ENCODE assay signal across 22 cellular contexts in genomic region chr14:105937253-105938054, GRCh38.
DNase-seq lines count a peak whose midpoint lies in the region; ATAC-seq and TF ChIP-seq lines count a peak whose summit lies in the region.
"Had no signal": no experiment of that assay in that cellular context is flagged by ENCODE, and none has a peak within 500 bp of the region (broad histone marks: within the 10 kb centered on the region; RNA-seq: fewer than 3 reads in every experiment).

No MANE protein-coding gene starts in this region.

- ATAC-seq in HCT116 (peak; percentile 87), HG02885 (IDR thresholded peaks at IDR 0.05; ENCODE audit: poor library complexity, unreplicated experiment) (no peak)
- no peak for ATAC-seq in activated CD4-positive, CD25-positive, alpha-beta regulatory T cell treated with anti-CD3 and anti-CD28 coated beads, Interleukin-2, amount 50 U/mL, for 24 hours

- H3K4me3 ChIP-seq in HCT116 (replicated peaks in 1 of 2; ENCODE audit: low read depth in 1 of 2, low read length in 2 of 2) = no peak overlapping the region

- intact Hi-C loops in HCT116 (cut with micrococcal nuclease) = loop anchor here (10.0 kb wide), 1 partner anchor 383 kb away; no protein-coding TSS in a partner anchor

- BruUV-seq in HCT116 (replicated peaks; lab: Mats Ljungman, UMichigan) = no TSS peak

- POLR2A ChIA-PET in HCT116 (lab: Charles Lee) = no interaction called here

- H3K9me2 ChIP-seq in HCT116 (ENCODE audit: insufficient read depth) = no peaks in the 10 kb centered on the region

- H3K79me2 ChIP-seq in HCT116 (ENCODE audit: insufficient read depth, low read length) = no peaks in the 10 kb centered on the region

- H4K20me1 ChIP-seq in HCT116 (ENCODE audit: insufficient read depth) = no peaks in the 10 kb centered on the region

- H3K27me3 ChIP-seq in HCT116 (ENCODE audit: insufficient read depth, low read length) = 0 out of 2 replicates have a peak, but pooled peaks cover 7% of the 10 kb centered on the region

- TF ChIP-seq POLR2A in HCT116 (IDR thresholded peaks at IDR 0.05; ENCODE audit: borderline replicate concordance, extremely low read depth, insufficient read depth, insufficient read length) = no peak

- DNase-seq in HCT116 (ENCODE audit: low read depth, low spot score) (no peak), mucosa of gallbladder (ENCODE audit: low spot score) (peak; percentile 8), activated gamma-delta T cell (lab: John Stamatoyannopoulos, UW) (no peak)
- peak; percentile 39 for DNase-seq in activated CD8-positive, alpha-beta memory T cell treated with anti-CD3 and anti-CD28 coated beads, Interleukin-2, amount 50 U/mL, for 48 hours
- DNase-seq: activated CD4-positive, alpha-beta T cell treated with anti-CD3 and anti-CD28 coated beads for 48 hours; activated naive CD4-positive, alpha-beta T cell treated with anti-CD3 and anti-CD28 coated beads for 36 hours; amygdala; cortex of kidney; mesenchymal stem cell; naive B cell; NCI-H1930; NCI-H226; NCI-H82; occipital lobe; OCI-M1; retina; SHP77; stimulated activated CD4-positive, alpha-beta T cell treated with anti-CD3 and anti-CD28 coated beads, Interleukin-12 subunit alpha, Interleukin-12 subunit beta, amount 100 ng/mL, for 4 hours; T-helper 1 cell had no signal

- H3K4me1 ChIP-seq in HCT116 (ENCODE audit: control insufficient read depth in 1 of 2, insufficient read depth in 2 of 2, low read length in 2 of 2) = no peaks in the 10 kb centered on the region

- TF ChIP-seq CTCF in 22Rv1 (IDR thresholded peaks at IDR 0.05) = peak; percentile 13; the same call in 1 of the 2 replicates
- TF ChIP-seq CTCF in HCT116 (IDR thresholded peaks at IDR 0.05 in 2 of 3, conservative IDR thresholded peaks at IDR 0.05 in 1 of 3; ENCODE audit: borderline replicate concordance in 1 of 3, insufficient read depth in 1 of 3, low read depth in 2 of 3, low read length in 2 of 3) = peak in 2 of 3 experiments; percentile 13 to 66; a peak in 3 of 6 replicates

- peak; percentile 54 for TF ChIP-seq RAD21 in HCT116 (IDR thresholded peaks at IDR 0.05; ENCODE audit: low read depth)

- H2AFZ ChIP-seq in HCT116 (ENCODE audit: low read depth, low read length, poor library complexity, severe bottlenecking) = no peak overlapping the region

- CTCF ChIA-PET in HCT116 (lab: Charles Lee) = no interaction called here

- RAD21 ChIA-PET in HCT116 (lab: Charles Lee; ENCODE audit: low non-redundant PET in 1 of 2, low total read pairs in 2 of 2, uncharacterized antibody in 2 of 2, unreplicated experiment in 2 of 2) = interaction anchor here in 1 of 2 experiments (1.1 kb wide), 1 partner anchor 80 kb away, joined by 3 read pairs; no protein-coding TSS in a partner anchor

- peaks cover 0 to 4% of the 10 kb centered on the region in 2 experiments; a peak in 3 of 4 replicates for H3K9me3 ChIP-seq in HCT116 (ENCODE audit: control insufficient read depth in 1 of 2, insufficient read depth in 1 of 2, low read depth in 1 of 2, low read length in 2 of 2)

- H3K9ac ChIP-seq in HCT116 (ENCODE audit: low read length) = no peak overlapping the region

- H3K36me3 ChIP-seq in HCT116 (ENCODE audit: control insufficient read depth in 1 of 2, insufficient read depth in 2 of 2, low read length in 2 of 2) = no peaks in the 10 kb centered on the region

- H3K27ac ChIP-seq in 22Rv1 (no peak overlapping the region), HCT116 (ENCODE audit: low read depth, low read length) (no peak overlapping the region)

- H3K4me2 ChIP-seq in HCT116 (ENCODE audit: low read length) = no peak overlapping the region

TF ChIP-seq in HCT116, 20 proteins besides CTCF, POLR2A, EP300 and RAD21:
- no peak for TF ChIP-seq FOSL1 (IDR thresholded peaks at IDR 0.05; ENCODE audit: low read depth)
- no peak for TF ChIP-seq SIN3A (IDR thresholded peaks at IDR 0.05; ENCODE audit: low read depth)
- TF ChIP-seq, protein P1, sequence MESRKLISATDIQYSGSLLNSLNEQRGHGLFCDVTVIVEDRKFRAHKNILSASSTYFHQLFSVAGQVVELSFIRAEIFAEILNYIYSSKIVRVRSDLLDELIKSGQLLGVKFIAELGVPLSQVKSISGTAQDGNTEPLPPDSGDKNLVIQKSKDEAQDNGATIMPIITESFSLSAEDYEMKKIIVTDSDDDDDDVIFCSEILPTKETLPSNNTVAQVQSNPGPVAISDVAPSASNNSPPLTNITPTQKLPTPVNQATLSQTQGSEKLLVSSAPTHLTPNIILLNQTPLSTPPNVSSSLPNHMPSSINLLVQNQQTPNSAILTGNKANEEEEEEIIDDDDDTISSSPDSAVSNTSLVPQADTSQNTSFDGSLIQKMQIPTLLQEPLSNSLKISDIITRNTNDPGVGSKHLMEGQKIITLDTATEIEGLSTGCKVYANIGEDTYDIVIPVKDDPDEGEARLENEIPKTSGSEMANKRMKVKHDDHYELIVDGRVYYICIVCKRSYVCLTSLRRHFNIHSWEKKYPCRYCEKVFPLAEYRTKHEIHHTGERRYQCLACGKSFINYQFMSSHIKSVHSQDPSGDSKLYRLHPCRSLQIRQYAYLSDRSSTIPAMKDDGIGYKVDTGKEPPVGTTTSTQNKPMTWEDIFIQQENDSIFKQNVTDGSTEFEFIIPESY (IDR thresholded peaks at IDR 0.05; ENCODE audit: extremely low read depth, insufficient replicate concordance, low read length) = no peak
- TF ChIP-seq JUND (IDR thresholded peaks at IDR 0.05) = no peak
- no peak for TF ChIP-seq YY1 (IDR thresholded peaks at IDR 0.05; ENCODE audit: extremely low read depth, insufficient replicate concordance, low read depth, low read length)
- no peak for TF ChIP-seq ELF1 (IDR thresholded peaks at IDR 0.05; ENCODE audit: borderline replicate concordance, low read depth)
- TF ChIP-seq SRF (IDR thresholded peaks at IDR 0.05; ENCODE audit: low read depth) = no peak
- no peak for TF ChIP-seq POLR2AphosphoS5 (IDR thresholded peaks at IDR 0.05; ENCODE audit: low read depth, low read length)
- no peak for TF ChIP-seq ZNF274 (IDR thresholded peaks at IDR 0.05; ENCODE audit: low read depth, low read length)
- TF ChIP-seq ZFX (IDR thresholded peaks at IDR 0.05) = no peak
- TF ChIP-seq CBX3 (IDR thresholded peaks at IDR 0.05; ENCODE audit: low read depth) = no peak
- TF ChIP-seq ATF3 (IDR thresholded peaks at IDR 0.05) = no peak
- TF ChIP-seq CEBPB (IDR thresholded peaks at IDR 0.05; ENCODE audit: low read depth) = no peak

Comparison
In these comparisons a context has a peak if more than half of its experiments do, and no peak if none do; other contexts are left out.
1. DNase-seq: peak in activated CD8-positive, alpha-beta memory T cell treated with anti-CD3 and anti-CD28 coated beads, Interleukin-2, amount 50 U/mL, for 48 hours (single experiment) and mucosa of gallbladder (single experiment); none in HCT116 (single experiment) and activated gamma-delta T cell (single experiment).